In genomic region chr7:122727759-122728158, GRCh38 we compare ENCODE assay signal across 32 cellular contexts. TPM values are rescaled to one million over a fixed set of nuclear protein-coding genes. Genes with fewer than 3 reads are reported as not detected.
"Had no signal": no experiment of that assay in that cellular context is flagged by ENCODE, and none has a peak within 500 bp of the region (broad histone marks: within the 10 kb centered on the region; RNA-seq: fewer than 3 reads in every experiment).

No MANE protein-coding gene starts in this region.

- H3K36me3 ChIP-seq: ascending aorta, breast epithelium, cardiac muscle cell, colonic mucosa, esophagus squamous epithelium, gastroesophageal sphincter had no signal

- H3K27ac ChIP-seq: ascending aorta, breast epithelium, colonic mucosa, epithelial cell of prostate, esophagus squamous epithelium, gastroesophageal sphincter had no signal

- H3K4me1 ChIP-seq: ascending aorta, breast epithelium, colonic mucosa, esophagus squamous epithelium, gastroesophageal sphincter had no signal

- H3K27me3 ChIP-seq: ascending aorta, breast epithelium, cardiac muscle cell, colonic mucosa, esophagus squamous epithelium, gastroesophageal sphincter had no signal

- H3K27me3 Mint-ChIP-seq: activated CD4-positive, alpha-beta memory T cell treated with anti-CD3 and anti-CD28 coated beads, Interleukin-2, amount 10 ng/mL, durations not matched to agents 7 days and 5 days; activated CD4-positive, alpha-beta T cell treated with anti-CD3 and anti-CD28 coated beads, Interleukin-2, amount 10 ng/mL, durations not matched to agents 7 days and 5 days; activated naive CD4-positive, alpha-beta T cell treated with anti-CD3 and anti-CD28 coated beads, Interleukin-2, amount 10 ng/mL, durations not matched to agents 7 days and 5 days; activated naive CD8-positive, alpha-beta T cell treated with anti-CD3 and anti-CD28 coated beads, Interleukin-2, amount 10 ng/mL, durations not matched to agents 7 days and 5 days; activated T-cell treated with anti-CD3 and anti-CD28 coated beads, Interleukin-2, amount 50 U/mL, for 24 hours; brain had no signal

- H3K4me3 Mint-ChIP-seq: activated CD4-positive, alpha-beta memory T cell treated with anti-CD3 and anti-CD28 coated beads, Interleukin-2, amount 10 ng/mL, durations not matched to agents 7 days and 5 days; activated CD4-positive, alpha-beta T cell treated with anti-CD3 and anti-CD28 coated beads, Interleukin-2, amount 10 ng/mL, durations not matched to agents 7 days and 5 days; activated naive CD4-positive, alpha-beta T cell treated with anti-CD3 and anti-CD28 coated beads, Interleukin-2, amount 10 ng/mL, durations not matched to agents 7 days and 5 days; activated naive CD8-positive, alpha-beta T cell treated with anti-CD3 and anti-CD28 coated beads, Interleukin-2, amount 10 ng/mL, durations not matched to agents 7 days and 5 days; activated T-cell treated with anti-CD3 and anti-CD28 coated beads, Interleukin-2, amount 50 U/mL, for 24 hours; activated T-cell treated with anti-CD3 and anti-CD28 coated beads, Interleukin-2, amount 50 U/mL, for 72 hours; brain had no signal

- H3K27ac Mint-ChIP-seq: activated CD4-positive, alpha-beta memory T cell treated with anti-CD3 and anti-CD28 coated beads, Interleukin-2, amount 10 ng/mL, durations not matched to agents 7 days and 5 days; activated CD4-positive, alpha-beta T cell treated with anti-CD3 and anti-CD28 coated beads, Interleukin-2, amount 10 ng/mL, durations not matched to agents 7 days and 5 days; activated naive CD4-positive, alpha-beta T cell treated with anti-CD3 and anti-CD28 coated beads, Interleukin-2, amount 10 ng/mL, durations not matched to agents 7 days and 5 days; activated naive CD4-positive, alpha-beta T cell treated with anti-CD3 and anti-CD28 coated beads, Interleukin-2, amount 50 U/mL, for 72 hours; activated naive CD8-positive, alpha-beta T cell treated with anti-CD3 and anti-CD28 coated beads, Interleukin-2, amount 10 ng/mL, durations not matched to agents 7 days and 5 days; activated T-cell treated with anti-CD3 and anti-CD28 coated beads, Interleukin-2, amount 50 U/mL, for 24 hours; activated T-cell treated with anti-CD3 and anti-CD28 coated beads, Interleukin-2, amount 50 U/mL, for 72 hours had no signal

- ATAC-seq: activated naive CD4-positive, alpha-beta T cell treated with anti-CD3 and anti-CD28 coated beads, Interleukin-2, amount 50 U/mL, for 72 hours; activated T-cell treated with anti-CD3 and anti-CD28 coated beads, Interleukin-2, amount 50 U/mL, for 72 hours; gastroesophageal sphincter had no signal

- DNase-seq: activated CD4-positive, alpha-beta memory T cell treated with anti-CD3 and anti-CD28 coated beads, Interleukin-2, amount 10 ng/mL, durations not matched to agents 7 days and 5 days; activated CD4-positive, alpha-beta T cell treated with anti-CD3 and anti-CD28 coated beads for 4 hours; activated CD4-positive, alpha-beta T cell treated with anti-CD3 and anti-CD28 coated beads, Interleukin-2, amount 10 ng/mL, durations not matched to agents 7 days and 5 days; activated CD4-positive, alpha-beta T cell treated with anti-CD3 and anti-CD28 coated beads, Interleukin-2, amount 50 U/mL, for 4 hours; activated CD4-positive, CD25-positive, alpha-beta regulatory T cell; activated CD4-positive, CD25-positive, alpha-beta regulatory T cell treated with anti-CD3 and anti-CD28 coated beads, Interleukin-2, amount 50 U/mL, for 72 hours; activated CD8-positive, alpha-beta memory T cell treated with anti-CD3 and anti-CD28 coated beads, Interleukin-2, amount 50 U/mL, for 48 hours; activated gamma-delta T cell; activated naive CD4-positive, alpha-beta T cell; activated naive CD4-positive, alpha-beta T cell treated with anti-CD3 and anti-CD28 coated beads, Interleukin-2, amount 10 ng/mL, durations not matched to agents 7 days and 5 days; activated naive CD8-positive, alpha-beta T cell treated with anti-CD3 and anti-CD28 coated beads, Interleukin-2, amount 10 ng/mL, durations not matched to agents 7 days and 5 days; activated T-cell treated with anti-CD3 and anti-CD28 coated beads for 4 hours; activated T-cell treated with anti-CD3 and anti-CD28 coated beads, Interleukin-2, amount 50 U/mL, for 24 hours; activated T-cell treated with anti-CD3 and anti-CD28 coated beads, Interleukin-2, amount 50 U/mL, for 72 hours; central memory CD4-positive, alpha-beta T cell; cerebellar nuclear complex; colonic mucosa; effector CD8-positive, alpha-beta T cell; esophagus squamous epithelium; foreskin melanocyte; head of caudate nucleus; T-helper 2 cell had no signal

- H3K9me3 Mint-ChIP-seq: activated CD4-positive, alpha-beta T cell treated with anti-CD3 and anti-CD28 coated beads, Interleukin-2, amount 10 ng/mL, durations not matched to agents 7 days and 5 days; activated naive CD8-positive, alpha-beta T cell treated with anti-CD3 and anti-CD28 coated beads, Interleukin-2, amount 10 ng/mL, durations not matched to agents 7 days and 5 days had no signal

- H3K4me3 ChIP-seq: ascending aorta, breast epithelium, cardiac muscle cell, colonic mucosa, esophagus squamous epithelium, gastroesophageal sphincter had no signal

- H3K36me3 Mint-ChIP-seq: activated naive CD4-positive, alpha-beta T cell treated with anti-CD3 and anti-CD28 coated beads, Interleukin-2, amount 10 ng/mL, durations not matched to agents 7 days and 5 days; activated naive CD4-positive, alpha-beta T cell treated with anti-CD3 and anti-CD28 coated beads, Interleukin-2, amount 50 U/mL, for 72 hours; activated naive CD8-positive, alpha-beta T cell treated with anti-CD3 and anti-CD28 coated beads, Interleukin-2, amount 10 ng/mL, durations not matched to agents 7 days and 5 days; brain had no signal

- H3K9me3 ChIP-seq: breast epithelium, colonic mucosa, esophagus squamous epithelium, gastroesophageal sphincter had no signal

- H3K4me1 Mint-ChIP-seq: activated CD4-positive, alpha-beta memory T cell treated with anti-CD3 and anti-CD28 coated beads, Interleukin-2, amount 10 ng/mL, durations not matched to agents 7 days and 5 days; activated CD4-positive, alpha-beta T cell treated with anti-CD3 and anti-CD28 coated beads, Interleukin-2, amount 10 ng/mL, durations not matched to agents 7 days and 5 days; activated naive CD4-positive, alpha-beta T cell treated with anti-CD3 and anti-CD28 coated beads, Interleukin-2, amount 10 ng/mL, durations not matched to agents 7 days and 5 days; activated naive CD8-positive, alpha-beta T cell treated with anti-CD3 and anti-CD28 coated beads, Interleukin-2, amount 10 ng/mL, durations not matched to agents 7 days and 5 days had no signal

RNA-seq across cellular contexts. Expression of gene RNF148, which starts 25.0 kb away (rescaled TPM):
- total RNA-seq: activated CD4-positive, alpha-beta memory T cell treated with anti-CD3 and anti-CD28 coated beads, Interleukin-2, amount 10 ng/mL, durations not matched to agents 7 days and 5 days; activated CD4-positive, alpha-beta T cell treated with anti-CD3 and anti-CD28 coated beads, Interleukin-2, amount 10 ng/mL, durations not matched to agents 7 days and 5 days; activated naive CD4-positive, alpha-beta T cell treated with anti-CD3 and anti-CD28 coated beads, Interleukin-2, amount 50 U/mL, for 72 hours; activated naive CD8-positive, alpha-beta T cell treated with anti-CD3 and anti-CD28 coated beads, Interleukin-2, amount 10 ng/mL, durations not matched to agents 7 days and 5 days; activated T-cell treated with anti-CD3 and anti-CD28 coated beads, Interleukin-2, amount 50 U/mL, for 72 hours; T-helper 1 cell treated with Interleukin-12 subunit alpha and Interleukin-12 subunit beta and Interleukin-4 antibody, amounts not matched to agents 30 ng/mL and 1 ng/mL, for 36 hours had no signal
- polyA plus RNA-seq: cardiac muscle cell had no signal

RNA-seq across cellular contexts. Expression of gene RNF133, which starts 28.8 kb away (rescaled TPM):
- total RNA-seq: activated CD4-positive, alpha-beta memory T cell treated with anti-CD3 and anti-CD28 coated beads, Interleukin-2, amount 10 ng/mL, durations not matched to agents 7 days and 5 days; activated CD4-positive, alpha-beta T cell treated with anti-CD3 and anti-CD28 coated beads, Interleukin-2, amount 10 ng/mL, durations not matched to agents 7 days and 5 days; activated naive CD4-positive, alpha-beta T cell treated with anti-CD3 and anti-CD28 coated beads, Interleukin-2, amount 50 U/mL, for 72 hours; activated naive CD8-positive, alpha-beta T cell treated with anti-CD3 and anti-CD28 coated beads, Interleukin-2, amount 10 ng/mL, durations not matched to agents 7 days and 5 days; activated T-cell treated with anti-CD3 and anti-CD28 coated beads, Interleukin-2, amount 50 U/mL, for 72 hours; ascending aorta; T-helper 1 cell treated with Interleukin-12 subunit alpha and Interleukin-12 subunit beta and Interleukin-4 antibody, amounts not matched to agents 30 ng/mL and 1 ng/mL, for 36 hours had no signal
- polyA plus RNA-seq: cardiac muscle cell, endothelial cell of umbilical vein, esophagus had no signal
